1 cellular context compared by ENCODE assay signal in genomic region chr2:109453596-109453995, GRCh38.
TF ChIP-seq lines count a peak whose summit lies in the region.

No MANE protein-coding gene starts in this region.

TF ChIP-seq in IMR-90, 13 proteins besides CTCF, POLR2A, EP300 and RAD21:
- TF ChIP-seq ELK1 (IDR thresholded peaks at IDR 0.05; ENCODE audit: borderline replicate concordance, low read depth, low read length): no peak
- no peak for TF ChIP-seq BHLHE40 (IDR thresholded peaks at IDR 0.05; ENCODE audit: low read depth, low read length)
- no peak for TF ChIP-seq USF2 (IDR thresholded peaks at IDR 0.05; ENCODE audit: low read depth, low read length)
- TF ChIP-seq CHD1 (IDR thresholded peaks at IDR 0.05; ENCODE audit: low read depth, low read length): no peak
- no peak for TF ChIP-seq FOS (IDR thresholded peaks at IDR 0.05; ENCODE audit: low read depth, low read length)
- TF ChIP-seq RFX5 (IDR thresholded peaks at IDR 0.05; ENCODE audit: low read depth, low read length): no peak
- TF ChIP-seq MAZ (IDR thresholded peaks at IDR 0.05; ENCODE audit: borderline replicate concordance, low read depth, low read length): no peak
- no peak for TF ChIP-seq NFE2L2 (IDR thresholded peaks at IDR 0.05; ENCODE audit: low read depth, low read length)
- TF ChIP-seq RCOR1 (IDR thresholded peaks at IDR 0.05; ENCODE audit: insufficient replicate concordance, low read length): no peak
- no peak for TF ChIP-seq SMC3 (IDR thresholded peaks at IDR 0.05; ENCODE audit: low read depth, low read length)
- TF ChIP-seq MAFK (IDR thresholded peaks at IDR 0.05; ENCODE audit: low read depth, low read length): no peak
- no peak for TF ChIP-seq CEBPB (IDR thresholded peaks at IDR 0.05; ENCODE audit: low read depth, low read length)
- TF ChIP-seq MXI1 (IDR thresholded peaks at IDR 0.05; ENCODE audit: borderline replicate concordance, low read depth, low read length): no peak
